Comparison of ENCODE assay signal across 1 cellular context in genomic region chr15:69558138-69558409, GRCh38.
TF ChIP-seq lines count a peak whose summit lies in the region.

No MANE protein-coding gene starts in this region.

TF ChIP-seq in GM23338, 12 proteins besides CTCF, POLR2A, EP300 and RAD21 (continued from another document):
- TF ChIP-seq NANOG (IDR thresholded peaks at IDR 0.05; ENCODE audit: borderline replicate concordance) (no peak), ZNF462 (CRISPR knock-in tag; IDR thresholded peaks at IDR 0.05) (no peak), ZNF331 (CRISPR knock-in tag; IDR thresholded peaks at IDR 0.05; ENCODE audit: low read depth) (no peak), EZH2 (IDR thresholded peaks at IDR 0.05; ENCODE audit: low read depth, unreplicated experiment) (no peak), ZNF114 (CRISPR knock-in tag; IDR thresholded peaks at IDR 0.05) (no peak), JUNB (IDR thresholded peaks at IDR 0.05; ENCODE audit: unreplicated experiment) (no peak), REST (IDR thresholded peaks at IDR 0.05; ENCODE audit: unreplicated experiment) (no peak), ETS1 (IDR thresholded peaks at IDR 0.05) (no peak), POLR2AphosphoS5 (IDR thresholded peaks at IDR 0.05; ENCODE audit: low read depth) (no peak), EZH2phosphoT487 (IDR thresholded peaks at IDR 0.05; ENCODE audit: unreplicated experiment) (no peak), CREB1 (CRISPR knock-in tag; IDR thresholded peaks at IDR 0.05; ENCODE audit: low read depth) (no peak)
TF ChIP-seq in GM23338: peak in this region for 0.
